In the genomic region with DNA sequence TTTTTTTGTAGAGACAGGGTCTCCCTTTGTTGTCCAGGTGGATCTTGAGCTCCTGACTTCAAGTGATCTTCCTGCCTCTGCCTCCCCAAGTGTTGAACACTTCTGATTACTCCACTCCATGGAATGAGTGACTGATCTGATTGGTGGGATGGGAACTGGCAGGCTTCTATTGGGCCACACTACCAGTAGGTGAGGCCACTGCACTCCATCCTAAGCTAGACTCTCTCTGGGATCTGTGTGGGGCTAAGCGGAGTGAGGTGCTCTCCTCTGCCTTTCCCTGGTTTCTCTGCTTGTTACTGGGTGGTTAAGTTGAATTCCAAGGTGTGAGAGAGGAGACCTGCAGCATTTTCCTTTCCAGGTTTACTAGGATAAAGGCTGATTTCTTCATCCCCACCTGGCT, we compare ENCODE assay signal across 2 cellular contexts.
TF ChIP-seq lines count a peak whose summit lies in the region.

No MANE protein-coding gene starts in this region.

TF ChIP-seq in GM23338, 12 proteins besides CTCF, POLR2A, EP300 and RAD21 (continued from another document):
- TF ChIP-seq STAT1 (IDR thresholded peaks at IDR 0.05; ENCODE audit: unreplicated experiment) = no peak
- TF ChIP-seq, protein P1, sequence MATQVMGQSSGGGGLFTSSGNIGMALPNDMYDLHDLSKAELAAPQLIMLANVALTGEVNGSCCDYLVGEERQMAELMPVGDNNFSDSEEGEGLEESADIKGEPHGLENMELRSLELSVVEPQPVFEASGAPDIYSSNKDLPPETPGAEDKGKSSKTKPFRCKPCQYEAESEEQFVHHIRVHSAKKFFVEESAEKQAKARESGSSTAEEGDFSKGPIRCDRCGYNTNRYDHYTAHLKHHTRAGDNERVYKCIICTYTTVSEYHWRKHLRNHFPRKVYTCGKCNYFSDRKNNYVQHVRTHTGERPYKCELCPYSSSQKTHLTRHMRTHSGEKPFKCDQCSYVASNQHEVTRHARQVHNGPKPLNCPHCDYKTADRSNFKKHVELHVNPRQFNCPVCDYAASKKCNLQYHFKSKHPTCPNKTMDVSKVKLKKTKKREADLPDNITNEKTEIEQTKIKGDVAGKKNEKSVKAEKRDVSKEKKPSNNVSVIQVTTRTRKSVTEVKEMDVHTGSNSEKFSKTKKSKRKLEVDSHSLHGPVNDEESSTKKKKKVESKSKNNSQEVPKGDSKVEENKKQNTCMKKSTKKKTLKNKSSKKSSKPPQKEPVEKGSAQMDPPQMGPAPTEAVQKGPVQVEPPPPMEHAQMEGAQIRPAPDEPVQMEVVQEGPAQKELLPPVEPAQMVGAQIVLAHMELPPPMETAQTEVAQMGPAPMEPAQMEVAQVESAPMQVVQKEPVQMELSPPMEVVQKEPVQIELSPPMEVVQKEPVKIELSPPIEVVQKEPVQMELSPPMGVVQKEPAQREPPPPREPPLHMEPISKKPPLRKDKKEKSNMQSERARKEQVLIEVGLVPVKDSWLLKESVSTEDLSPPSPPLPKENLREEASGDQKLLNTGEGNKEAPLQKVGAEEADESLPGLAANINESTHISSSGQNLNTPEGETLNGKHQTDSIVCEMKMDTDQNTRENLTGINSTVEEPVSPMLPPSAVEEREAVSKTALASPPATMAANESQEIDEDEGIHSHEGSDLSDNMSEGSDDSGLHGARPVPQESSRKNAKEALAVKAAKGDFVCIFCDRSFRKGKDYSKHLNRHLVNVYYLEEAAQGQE (IDR thresholded peaks at IDR 0.05; ENCODE audit: unreplicated experiment) = no peak
- no peak for TF ChIP-seq CREB1 (CRISPR knock-in tag; IDR thresholded peaks at IDR 0.05; ENCODE audit: low read depth)
- no peak for TF ChIP-seq EZH2 (IDR thresholded peaks at IDR 0.05; ENCODE audit: low read depth, unreplicated experiment)
- TF ChIP-seq ZNF114 (CRISPR knock-in tag; IDR thresholded peaks at IDR 0.05) = no peak
- no peak for TF ChIP-seq ZNF331 (CRISPR knock-in tag; IDR thresholded peaks at IDR 0.05; ENCODE audit: low read depth)
- no peak for TF ChIP-seq EZH2phosphoT487 (IDR thresholded peaks at IDR 0.05; ENCODE audit: unreplicated experiment)
- no peak for TF ChIP-seq NANOG (IDR thresholded peaks at IDR 0.05; ENCODE audit: borderline replicate concordance)

TF ChIP-seq in WTC11, 78 proteins besides CTCF, POLR2A, EP300 and RAD21 (continued from another document):
- no peak for TF ChIP-seq ZNF317 (CRISPR knock-in tag; IDR thresholded peaks at IDR 0.05; ENCODE audit: borderline replicate concordance, low read depth)
